ENCODE assay signal across 1 cellular context in the genomic region with DNA sequence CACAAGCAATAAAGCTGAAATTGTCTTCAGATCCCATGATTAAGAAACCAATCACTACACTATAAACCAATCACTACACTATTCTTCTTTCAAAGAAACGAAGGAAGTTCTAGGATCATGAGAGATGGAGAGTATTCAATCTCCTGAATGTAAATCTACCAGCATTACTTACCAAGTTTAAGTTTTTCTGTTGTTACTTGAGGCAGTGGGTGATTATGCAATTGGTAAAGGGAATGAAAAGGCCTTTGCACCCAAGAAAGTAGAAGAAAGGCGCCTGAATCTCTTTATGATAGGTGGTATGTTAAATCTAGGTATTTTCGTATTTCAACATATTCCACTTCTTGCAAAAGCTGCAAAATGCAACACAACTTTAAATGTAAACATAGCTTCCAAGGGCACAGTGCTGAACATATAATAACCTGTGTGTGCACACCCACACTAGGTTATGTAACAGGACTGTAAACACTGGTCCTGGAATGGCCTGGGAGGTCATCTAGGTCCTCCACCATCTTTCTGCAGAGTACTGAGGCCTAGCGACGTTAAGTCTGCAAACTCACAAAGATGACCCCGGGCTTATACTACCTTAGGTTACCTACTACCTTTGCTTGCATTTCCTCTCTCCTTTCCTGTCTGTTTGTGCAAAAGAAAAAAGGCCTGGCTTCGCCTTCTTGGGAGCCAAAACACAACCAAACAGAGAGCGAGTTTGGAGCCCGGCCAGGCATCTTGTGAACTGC.
TF ChIP-seq lines count a peak whose summit lies in the region.

No MANE protein-coding gene starts in this region.

TF ChIP-seq in HepG2, 621 proteins besides CTCF, POLR2A, EP300 and RAD21 (continued from another document):
- TF ChIP-seq GMEB2 (CRISPR knock-in tag; IDR thresholded peaks at IDR 0.05; ENCODE audit: low read depth): no peak
- no peak for TF ChIP-seq PRPF4 (IDR thresholded peaks at IDR 0.05; ENCODE audit: low read depth, low read length, poor library complexity, severe bottlenecking)
- no peak for TF ChIP-seq PCBP1 (IDR thresholded peaks at IDR 0.05; ENCODE audit: borderline replicate concordance, low read depth, low read length)
- no peak for TF ChIP-seq AGO2 (optimal IDR thresholded peaks at IDR 0.05; ENCODE audit: low read depth, low read length)
- no peak for TF ChIP-seq ZBTB38 (CRISPR knock-in tag; IDR thresholded peaks at IDR 0.05)
- no peak; the same call in 1 of the 2 replicates for TF ChIP-seq ZNF850 (CRISPR knock-in tag; conservative IDR thresholded peaks at IDR 0.05)
- no peak for TF ChIP-seq NRL (CRISPR knock-in tag; IDR thresholded peaks at IDR 0.05; ENCODE audit: borderline replicate concordance)
- TF ChIP-seq TCF12 (IDR thresholded peaks at IDR 0.05): no peak
- no peak for TF ChIP-seq TCF12 (CRISPR knock-in tag; IDR thresholded peaks at IDR 0.05)
